ENCODE assay signal across 20 cellular contexts in the genomic region with DNA sequence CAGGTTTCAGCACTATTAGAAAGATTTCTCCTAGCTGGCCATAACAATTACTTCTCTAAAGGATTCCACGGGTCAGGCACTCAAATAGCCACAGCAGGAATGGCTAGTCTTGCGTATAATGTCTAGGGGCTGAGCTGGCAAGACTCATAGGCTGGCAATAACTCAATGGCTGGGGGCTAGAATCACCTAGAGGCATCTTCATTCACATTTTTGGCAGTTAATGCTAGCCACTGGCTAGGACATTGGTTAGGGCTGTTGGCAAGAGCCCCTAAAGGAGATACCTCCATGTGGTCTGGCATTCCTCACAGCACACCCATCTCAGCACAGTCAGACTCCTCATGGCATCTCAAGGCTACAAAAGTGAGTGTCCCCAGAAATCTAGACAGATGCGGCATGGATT. TPM values are rescaled to one million over a fixed set of nuclear protein-coding genes. Genes with fewer than 3 reads are reported as not detected.
"Had no signal": no experiment of that assay in that cellular context is flagged by ENCODE, and none has a peak within 500 bp of the region (broad histone marks: within the 10 kb centered on the region; RNA-seq: fewer than 3 reads in every experiment).

No MANE protein-coding gene starts in this region.

- H3K27me3 ChIP-seq: dorsolateral prefrontal cortex had no signal

- H3K27ac ChIP-seq: dorsolateral prefrontal cortex, esophagus muscularis mucosa, gastrocnemius medialis, heart right ventricle, neutrophil, spleen, transverse colon had no signal

- ATAC-seq: gastrocnemius medialis; heart right ventricle; naive thymus-derived CD4-positive, alpha-beta T cell; sciatic nerve; stimulated activated memory B cell treated with anti-CD40 and anti-IgM and Interleukin-4, amounts not matched to agents 10 μg/mL and 1 μg/mL and 100 μg/mL, for 72 hours had no signal

- H3K4me1 ChIP-seq: esophagus muscularis mucosa, heart right ventricle, transverse colon had no signal

- H3K36me3 ChIP-seq: esophagus muscularis mucosa, gastrocnemius medialis, heart right ventricle, neutrophil, spleen, transverse colon had no signal

- H3K9me3 ChIP-seq: esophagus muscularis mucosa, neutrophil had no signal

- H3K4me3 ChIP-seq: coronary artery, dorsolateral prefrontal cortex, esophagus muscularis mucosa, gastrocnemius medialis, heart right ventricle, spleen, transverse colon had no signal

- DNase-seq: dorsolateral prefrontal cortex; effector CD8-positive, alpha-beta T cell; gastrocnemius medialis; heart right ventricle; hypothalamus; kidney glomerular epithelial cell; mesendoderm; naive thymus-derived CD4-positive, alpha-beta T cell; nephron progenitor cell; posterior cingulate gyrus; spleen; stimulated activated CD4-positive, alpha-beta T cell treated with anti-CD3 and anti-CD28 coated beads, Interleukin-15, amount 100 ng/mL, for 24 hours; stimulated activated CD4-positive, alpha-beta T cell treated with anti-CD3 and anti-CD28 coated beads, Interleukin-1b, Interleukin-23, amount 100 ng/mL, for 48 hours; stimulated activated CD4-positive, alpha-beta T cell treated with anti-CD3 and anti-CD28 coated beads, Interleukin-4, amount 100 ng/mL, for 24 hours; transverse colon had no signal

RNA-seq across cellular contexts. Expression of a gene that starts 6.2 kb away (rescaled TPM):
- total RNA-seq: naive thymus-derived CD4-positive, alpha-beta T cell had no signal
